8 cellular contexts compared by ENCODE assay signal in the genomic region with DNA sequence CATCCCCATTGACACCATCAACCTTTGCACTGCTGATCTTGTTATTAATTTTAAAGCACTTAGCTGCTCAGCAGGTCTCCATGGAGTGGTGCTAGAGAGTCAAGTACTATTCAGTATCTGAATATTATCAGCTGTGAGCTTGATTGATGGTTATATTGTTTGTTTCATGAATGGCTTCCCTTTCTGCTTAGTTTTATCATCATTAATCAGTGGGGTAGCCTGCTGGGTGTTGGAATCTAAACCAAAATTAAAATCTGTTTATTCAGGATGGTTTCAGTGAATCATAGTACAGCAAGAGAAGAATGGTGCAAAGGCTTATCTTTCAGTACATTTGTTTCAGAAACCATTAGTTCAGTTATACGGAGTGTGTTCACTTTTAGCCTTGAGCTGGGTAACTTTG. TPM values are rescaled to one million over a fixed set of nuclear protein-coding genes. Genes with fewer than 3 reads are reported as not detected.
DNase-seq lines count a peak whose midpoint lies in the region; ATAC-seq, FAIRE-seq and TF ChIP-seq lines count a peak whose summit lies in the region.

No MANE protein-coding gene starts in this region.

- intact Hi-C loops in prostate gland (cut with DNase I) = loop anchor here (5.0 kb wide), 1 partner anchor 259 kb away; no protein-coding TSS in a partner anchor

- TF ChIP-seq POLR2A in prostate gland (IDR thresholded peaks at IDR 0.05) = no peak

- 5% methylated on average over 1 of the region's 1 CpG for WGBS in prostate gland

- peaks cover 7% of the 10 kb centered on the region for H3K4me1 Mint-ChIP-seq in activated CD8-positive, alpha-beta memory T cell treated with anti-CD3 and anti-CD28 coated beads, Interleukin-2, amount 10 ng/mL, durations not matched to agents 7 days and 5 days

- H3K4me1 ChIP-seq in prostate gland (replicated peaks) = no peaks in the 10 kb centered on the region

- H3K27me3 Mint-ChIP-seq in activated CD8-positive, alpha-beta memory T cell treated with anti-CD3 and anti-CD28 coated beads, Interleukin-2, amount 10 ng/mL, durations not matched to agents 7 days and 5 days = no peaks in the 10 kb centered on the region

- H3K36me3 Mint-ChIP-seq in activated CD8-positive, alpha-beta memory T cell treated with anti-CD3 and anti-CD28 coated beads, Interleukin-2, amount 10 ng/mL, durations not matched to agents 7 days and 5 days = no peaks in the 10 kb centered on the region

- no peaks in the 10 kb centered on the region for H3K9me3 ChIP-seq in prostate gland

- H3K4me3 ChIP-seq in prostate gland = no peak overlapping the region
- no peak overlapping the region for H3K4me3 ChIP-seq in coronary artery

- H3K9me3 Mint-ChIP-seq in activated CD8-positive, alpha-beta memory T cell treated with anti-CD3 and anti-CD28 coated beads, Interleukin-2, amount 10 ng/mL, durations not matched to agents 7 days and 5 days (ENCODE audit: low read depth) = no peaks in the 10 kb centered on the region

- no peaks in the 10 kb centered on the region for H3K27me3 ChIP-seq in prostate gland (replicated peaks; ENCODE audit: insufficient read depth)

- ATAC-seq in activated CD8-positive, alpha-beta memory T cell treated with anti-CD3 and anti-CD28 coated beads, Interleukin-2, amount 10 ng/mL, durations not matched to agents 7 days and 5 days = peak; percentile 30
- peak; percentile 73 for ATAC-seq in HG02938 (IDR thresholded peaks at IDR 0.05; ENCODE audit: unreplicated experiment)

- H3K4me3 Mint-ChIP-seq in activated CD8-positive, alpha-beta memory T cell treated with anti-CD3 and anti-CD28 coated beads, Interleukin-2, amount 10 ng/mL, durations not matched to agents 7 days and 5 days = no peak overlapping the region

- no peak overlapping the region for H3K27ac ChIP-seq in prostate gland
- H3K27ac ChIP-seq in coronary artery = no peak overlapping the region

- H3K27ac Mint-ChIP-seq in activated CD8-positive, alpha-beta memory T cell treated with anti-CD3 and anti-CD28 coated beads, Interleukin-2, amount 10 ng/mL, durations not matched to agents 7 days and 5 days = no peak overlapping the region

- FAIRE-seq in urothelium cell line (lab: Jason Lieb, UNC) = no peak

- CTCF ChIA-PET in activated CD8-positive, alpha-beta memory T cell treated with anti-CD3 and anti-CD28 coated beads, Interleukin-2, amount 10 ng/mL, durations not matched to agents 7 days and 5 days (lab: Charles Lee) = interaction anchor here (0.6 to 2.5 kb wide), 5 partner anchors 15 to 1125 kb away, joined by 3 to 10 read pairs (median 3); no protein-coding TSS in a partner anchor

- H3K36me3 ChIP-seq in prostate gland = no peaks in the 10 kb centered on the region

- DNase-seq in activated CD8-positive, alpha-beta memory T cell treated with anti-CD3 and anti-CD28 coated beads, Interleukin-2, amount 10 ng/mL, durations not matched to agents 7 days and 5 days = no peak
- no peak for DNase-seq in activated CD8-positive, alpha-beta memory T cell treated with anti-CD3 and anti-CD28 coated beads for 24 hours
- DNase-seq in NCI-H510A treated with DMSO at 0.1 percent for 48 hours (lab: John Stamatoyannopoulos, UW) (peak; percentile 55), dermis blood vessel endothelial cell (peak; percentile 83), prostate gland (ENCODE audit: low spot score) (no peak), urothelium cell line (ENCODE audit: low spot score) (no peak), coronary artery (ENCODE audit: low spot score) (no peak)

- TF ChIP-seq CTCF in prostate gland (IDR thresholded peaks at IDR 0.05) (peak in 3 of 4 experiments; percentile 34 to 58 (median 49)), coronary artery (IDR thresholded peaks at IDR 0.05) (no peak)

RNA-seq across cellular contexts. Expression of a gene that starts 42.5 kb away (rescaled TPM):
- total RNA-seq in activated CD8-positive, alpha-beta memory T cell treated with anti-CD3 and anti-CD28 coated beads, Interleukin-2, amount 10 ng/mL, durations not matched to agents 7 days and 5 days = not detected
- under 0.01 TPM in 1 of 2 replicates, not detected in the other for total RNA-seq in dermis blood vessel endothelial cell
- total RNA-seq in prostate gland = 1 to 10 TPM in 1 of 2 donors, under 1 TPM in 1; 0.09 to 2.3 TPM

Comparison
In these comparisons a context has a peak if more than half of its experiments do, and no peak if none do; other contexts are left out.
1. DNase-seq: peak in NCI-H510A treated with DMSO at 0.1 percent for 48 hours (single experiment) and dermis blood vessel endothelial cell (single experiment); none in activated CD8-positive, alpha-beta memory T cell treated with anti-CD3 and anti-CD28 coated beads, Interleukin-2, amount 10 ng/mL, durations not matched to agents 7 days and 5 days (single experiment), activated CD8-positive, alpha-beta memory T cell treated with anti-CD3 and anti-CD28 coated beads for 24 hours (single experiment), prostate gland (single experiment), urothelium cell line (single experiment) and coronary artery (single experiment).